ENCODE assay signal across 9 cellular contexts in genomic region chr10:53403688-53404087, GRCh38.
A peak's percentile ranks its signal among the peaks of the same experiment; 100 is the strongest.
DNase-seq lines count a peak whose midpoint lies in the region; ATAC-seq lines count a peak whose summit lies in the region.
"Had no signal": no experiment of that assay in that cellular context is flagged by ENCODE, and none has a peak within 500 bp of the region (broad histone marks: within the 10 kb centered on the region; RNA-seq: fewer than 3 reads in every experiment).

No MANE protein-coding gene starts in this region.

- in situ Hi-C loops in SK-MEL-5 (cut with HindIII; ENCODE audit: low pct_unique_long_range_greater_than_20kb, low sequenced_read_pairs) = no loop called here

- intact Hi-C loops in Right ventricle myocardium superior (cut with DNase I) = no loop called here

- peak; percentile 36 for ATAC-seq in HG03432 (IDR thresholded peaks at IDR 0.05; ENCODE audit: unreplicated experiment)
- peak; percentile 100 for ATAC-seq in Right ventricle myocardium superior (ENCODE audit: poor library complexity)

- DNase-seq in SK-MEL-5 (ENCODE audit: low read depth, low spot score) (peak; percentile 19), Right ventricle myocardium superior (peak; percentile 89), renal cortical epithelial cell (ENCODE audit: low read depth) (peak; percentile 84), T-helper 9 cell (no peak), NCI-H1417 treated with DMSO at 0.1 percent for 48 hours (lab: John Stamatoyannopoulos, UW) (no peak)
- no peak for DNase-seq in central memory CD4-positive, alpha-beta T cell
- no peak for DNase-seq in activated CD4-positive, alpha-beta T cell treated with anti-CD3 and anti-CD28 coated beads for 48 hours
- DNase-seq: stimulated activated CD8-positive, alpha-beta memory T cell treated with anti-CD3 and anti-CD28 coated beads, Interleukin-4, amount 100 ng/mL, for 48 hours had no signal

Comparison
In these comparisons a context has a peak if more than half of its experiments do, and no peak if none do; other contexts are left out.
1. DNase-seq: peak in SK-MEL-5 (single experiment), Right ventricle myocardium superior (single experiment) and renal cortical epithelial cell (single experiment); none in central memory CD4-positive, alpha-beta T cell (single experiment), T-helper 9 cell (single experiment), activated CD4-positive, alpha-beta T cell treated with anti-CD3 and anti-CD28 coated beads for 48 hours (single experiment) and NCI-H1417 treated with DMSO at 0.1 percent for 48 hours (single experiment).